8 cellular contexts compared by ENCODE assay signal in the genomic region with DNA sequence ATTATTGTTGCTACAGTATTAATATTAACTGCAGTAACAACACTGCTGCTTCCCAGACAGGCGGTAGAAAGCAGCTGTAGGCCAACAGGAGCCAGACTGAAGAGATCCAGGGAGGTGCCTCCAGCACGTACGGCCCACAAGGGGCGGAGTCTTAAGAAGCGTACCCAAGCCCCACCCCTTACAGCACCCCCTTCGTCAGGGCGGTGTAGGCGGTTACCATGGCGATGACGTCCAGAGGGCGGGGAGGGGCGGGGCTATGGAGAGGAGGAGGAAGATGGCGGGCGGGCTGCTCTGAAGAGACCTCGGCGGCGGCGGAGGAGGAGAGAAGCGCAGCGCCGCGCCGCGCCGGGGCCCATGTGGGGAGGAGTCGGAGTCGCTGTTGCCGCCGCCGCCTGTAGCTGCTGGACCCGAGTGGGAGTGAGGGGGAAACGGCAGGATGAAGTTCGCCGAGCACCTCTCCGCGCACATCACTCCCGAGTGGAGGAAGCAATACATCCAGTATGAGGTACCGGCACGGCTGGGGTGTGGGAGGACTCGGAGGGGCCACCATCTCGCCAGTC.
A peak's percentile ranks its signal among the peaks of the same experiment; 100 is the strongest.
DNase-seq lines count a peak whose midpoint lies in the region; ATAC-seq and FAIRE-seq lines count a peak whose summit lies in the region.

A gene (plus strand): TSS at position 257 of the 560 bp plus-strand sequence. CDS start 180 bp downstream, at position 437.

- DNase-seq in GM19239 (ENCODE audit: insufficient read length, low spot score) (peak; percentile 53), NCI-H524 treated with DMSO at 0.1 percent for 48 hours (lab: John Stamatoyannopoulos, UW) (peak; percentile 81)
- DNase-seq in activated CD4-positive, alpha-beta T cell treated with anti-CD3 and anti-CD28 coated beads for 4 hours: peak; percentile 98 to 99
- DNase-seq in stimulated activated CD4-positive, alpha-beta T cell treated with anti-CD3 and anti-CD28 coated beads, Interleukin-1b, Interleukin-23, amount 100 ng/mL, for 4 hours (ENCODE audit: low read depth in 2 of 2): peak; percentile 97 to 98

- H3K9ac ChIP-seq in BLaER1: peak within 1 kb of the TSS; percentile 91

- peak within 1 kb of the TSS; percentile 85 for H3K4me2 ChIP-seq in BLaER1

- H3K9me3 ChIP-seq in BLaER1: no peaks in the 10 kb centered on the region

- H3K4me3 ChIP-seq in BLaER1: peak within 1 kb of the TSS; percentile 92

- peak; percentile 94 for ATAC-seq in HG03457 (IDR thresholded peaks at IDR 0.05; ENCODE audit: unreplicated experiment)

- no peaks in the 10 kb centered on the region for H3K27me3 ChIP-seq in BLaER1
- no peaks in the 10 kb centered on the region for H3K27me3 ChIP-seq in layer of hippocampus (ENCODE audit: control insufficient read depth, insufficient read depth, low read length)

- H3K27ac ChIP-seq in BLaER1 (peak within 1 kb of the TSS; percentile 85), cingulate gyrus (ENCODE audit: low read depth, low read length) (peak within 1 kb of the TSS; percentile 88), layer of hippocampus (ENCODE audit: low read depth, low read length) (peak within 1 kb of the TSS; percentile 85)

- peak; percentile 99 for FAIRE-seq in GM19239 (lab: Jason Lieb, UNC)

- peaks cover 33% of the 10 kb centered on the region for H3K4me1 ChIP-seq in BLaER1

- H3K36me3 ChIP-seq in BLaER1: no peaks in the 10 kb centered on the region

- peaks cover 44% of the 10 kb centered on the region for H4K20me1 ChIP-seq in BLaER1

Comparison
In these comparisons a context has a peak if more than half of its experiments do, and no peak if none do; other contexts are left out.
1. Peak in every context shown above with its lines: DNase-seq, ATAC-seq, H3K4me3 ChIP-seq and H3K27ac ChIP-seq.